ENCODE assay signal across 8 cellular contexts in the genomic region with DNA sequence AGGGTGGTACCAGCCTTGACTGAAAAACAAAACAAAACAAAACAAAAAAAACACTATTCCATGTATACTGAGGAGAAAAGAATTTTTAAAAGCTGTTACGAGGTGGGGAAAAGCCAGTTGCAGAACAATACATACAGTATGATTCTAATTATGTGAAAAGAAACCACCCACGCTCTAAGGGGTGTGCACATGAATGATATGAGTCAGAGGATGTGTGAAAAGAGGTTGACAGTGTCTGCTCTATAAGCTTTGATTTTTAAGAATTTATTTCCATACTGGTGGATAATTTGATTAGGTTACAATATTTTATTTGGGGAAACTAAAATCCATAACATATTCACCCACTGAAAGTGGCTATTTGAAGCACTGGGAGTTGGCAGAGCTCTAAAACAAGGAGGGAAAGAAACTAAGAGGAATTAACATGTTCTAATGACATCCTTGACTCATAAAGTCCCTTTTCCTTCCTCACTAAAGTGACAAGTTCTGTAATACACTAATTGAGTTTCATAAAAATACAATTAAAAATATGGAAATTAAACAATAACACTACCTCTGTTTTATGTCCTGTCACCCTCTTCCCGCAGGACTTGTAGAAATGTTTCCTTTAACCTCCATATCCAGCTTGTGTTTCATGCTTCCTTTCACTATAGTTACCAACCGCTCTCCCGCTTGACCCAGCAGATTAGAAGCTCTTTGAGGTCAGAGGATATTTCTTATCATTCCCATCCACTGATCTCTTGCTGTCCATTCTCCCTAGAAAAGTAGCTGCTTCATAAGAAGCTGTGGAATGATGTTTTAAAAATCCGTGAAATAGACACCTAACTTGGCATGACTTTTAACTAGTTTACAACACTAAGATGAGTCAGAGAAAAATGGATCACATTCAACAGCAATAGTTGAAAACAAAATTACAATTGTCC.
DNase-seq lines count a peak whose midpoint lies in the region; ATAC-seq, FAIRE-seq and TF ChIP-seq lines count a peak whose summit lies in the region.

No MANE protein-coding gene starts in this region.

- peak; percentile 19 for DNase-seq in GM12891 (ENCODE audit: insufficient read length, low spot score)
- peak; percentile 25 for DNase-seq in KBM-7
- DNase-seq in epithelial cell of esophagus (ENCODE audit: low read depth), result peak; percentile 85
- no peak for DNase-seq in cerebellar cortex (ENCODE audit: low spot score)
- DNase-seq in SIG-M5 treated with dmso at 0.1 percent for 504 hours (lab: John Stamatoyannopoulos, UW; ENCODE audit: unreplicated experiment), result no peak
- no peak for DNase-seq in hepatocyte (ENCODE audit: low spot score)
- DNase-seq in OCI-LY7 (ENCODE audit: low spot score), result no peak

- no peak overlapping the region for H3K27ac ChIP-seq in hepatocyte
- H3K27ac ChIP-seq in OCI-LY7 (ENCODE audit: low read depth, low read length, poor library complexity, severe bottlenecking), result no peak overlapping the region

- H3K79me2 ChIP-seq in hepatocyte, result peaks cover 6% of the 10 kb centered on the region
- no peaks in the 10 kb centered on the region for H3K79me2 ChIP-seq in OCI-LY7 (ENCODE audit: insufficient read depth, low read depth, low read length)

- CTCF ChIA-PET in OCI-LY7 (lab: Charles Lee; ENCODE audit: unreplicated experiment), result no interaction called here

- H3K4me1 ChIP-seq in hepatocyte (ENCODE audit: insufficient read depth) (no peaks in the 10 kb centered on the region), OCI-LY7 (ENCODE audit: insufficient read depth, low read length, poor library complexity, severe bottlenecking) (no peaks in the 10 kb centered on the region)

- H3K4me3 ChIP-seq in epithelial cell of esophagus (ENCODE audit: low read length) (no peak overlapping the region), hepatocyte (no peak overlapping the region), OCI-LY7 (ENCODE audit: low read depth, low read length, poor library complexity, severe bottlenecking) (no peak overlapping the region)

- TF ChIP-seq CTCF in epithelial cell of esophagus (IDR thresholded peaks at IDR 0.05; ENCODE audit: insufficient read depth, low read depth, low read length, missing control alignments) (no peak), hepatocyte (IDR thresholded peaks at IDR 0.05; ENCODE audit: poor library complexity) (no peak), OCI-LY7 (conservative IDR thresholded peaks at IDR 0.05; ENCODE audit: low read length) (no peak)

- intact Hi-C loops in OCI-LY7 (cut with micrococcal nuclease; ENCODE audit: unreplicated experiment), result no loop called here

- peak; percentile 92 for ATAC-seq in GM21737 (IDR thresholded peaks at IDR 0.05; ENCODE audit: unreplicated experiment)

- BruUV-seq in OCI-LY7 (replicated peaks; lab: Mats Ljungman, UMichigan), result no TSS peak

- H3K9me2 ChIP-seq in hepatocyte (replicated peaks; ENCODE audit: insufficient read depth) (no peaks in the 10 kb centered on the region), OCI-LY7 (ENCODE audit: insufficient read depth, low read length) (no peaks in the 10 kb centered on the region)

- H4K20me1 ChIP-seq in hepatocyte (ENCODE audit: insufficient read depth, poor library complexity, severe bottlenecking) (no peaks in the 10 kb centered on the region), OCI-LY7 (ENCODE audit: insufficient read depth, low read length) (no peaks in the 10 kb centered on the region)

- no peaks in the 10 kb centered on the region for H3K9me3 ChIP-seq in hepatocyte (ENCODE audit: low read depth)
- no peaks in the 10 kb centered on the region for H3K9me3 ChIP-seq in OCI-LY7 (ENCODE audit: low read length)

- H3K27me3 ChIP-seq in hepatocyte, result no peaks in the 10 kb centered on the region

- 86% methylated on average over 6 of the region's 6 CpGs for WGBS in hepatocyte (ENCODE audit: low lambda C conversion rate, missing lambda C conversion rate)

- TF ChIP-seq POLR2A in GM12891 (IDR thresholded peaks at IDR 0.05; ENCODE audit: low read depth, low read length), result no peak

- in situ Hi-C loops in KBM-7 (cut with MboI; ENCODE audit: low pct_unique_long_range_greater_than_20kb, low sequenced_read_pairs), result no loop called here

- H3K36me3 ChIP-seq in hepatocyte (replicated peaks; ENCODE audit: insufficient read depth, low read depth), result no peaks in the 10 kb centered on the region
- H3K36me3 ChIP-seq in OCI-LY7 (ENCODE audit: insufficient read depth, low read length), result no peaks in the 10 kb centered on the region

- H2AFZ ChIP-seq in hepatocyte (no peak overlapping the region), OCI-LY7 (ENCODE audit: low read length) (no peak overlapping the region)

- H3K4me2 ChIP-seq in hepatocyte (no peak overlapping the region), OCI-LY7 (ENCODE audit: low read length) (no peak overlapping the region)

- FAIRE-seq in GM12891 (lab: Jason Lieb, UNC), result peak; percentile 60

- POLR2A ChIA-PET in OCI-LY7 (lab: Charles Lee), result interaction anchor here (0.6 to 1.1 kb wide), 2 partner anchors 18 to 56 kb away, joined by 3 read pairs; no protein-coding TSS in a partner anchor

TF ChIP-seq in GM12891, 5 proteins besides CTCF, POLR2A, EP300 and RAD21:
- TF ChIP-seq TAF1 (IDR thresholded peaks at IDR 0.05; ENCODE audit: low read depth, low read length) (no peak), POLR2AphosphoS5 (IDR thresholded peaks at IDR 0.05; ENCODE audit: low read depth, low read length) (no peak), SPI1 (IDR thresholded peaks at IDR 0.05; ENCODE audit: low read depth, low read length) (no peak), POU2F2 (IDR thresholded peaks at IDR 0.05; ENCODE audit: low read depth, low read length) (no peak), PAX5 (IDR thresholded peaks at IDR 0.05; ENCODE audit: insufficient read depth, low read length, severe bottlenecking) (no peak)

Comparison
In these comparisons a context has a peak if more than half of its experiments do, and no peak if none do; other contexts are left out.
1. DNase-seq: peak in GM12891 (single experiment), KBM-7 (single experiment) and epithelial cell of esophagus (single experiment); none in cerebellar cortex (single experiment), SIG-M5 treated with dmso at 0.1 percent for 504 hours (single experiment), hepatocyte (single experiment) and OCI-LY7 (single experiment).